8 cellular contexts compared by ENCODE assay signal in the genomic region with DNA sequence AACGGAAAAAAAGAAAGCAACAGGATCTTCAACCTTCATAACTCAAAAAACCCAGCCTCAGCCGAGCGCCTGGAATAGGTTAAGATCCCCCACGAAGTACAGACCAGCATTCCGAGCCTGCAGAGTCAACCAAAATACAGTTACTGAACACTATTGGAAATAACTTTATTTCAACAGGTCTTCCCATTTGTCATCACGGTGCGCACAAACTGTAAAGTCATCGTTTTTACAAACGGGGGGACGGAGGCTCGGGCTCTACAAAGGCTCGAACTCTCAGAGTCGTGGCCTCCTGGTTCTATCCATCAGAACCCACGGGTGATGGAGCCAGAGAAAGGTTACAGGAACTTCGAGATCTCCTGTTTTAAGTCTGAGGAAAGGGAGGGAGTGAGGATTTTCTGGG. TPM values are rescaled to one million over a fixed set of nuclear protein-coding genes. Genes with fewer than 3 reads are reported as not detected.
A peak's percentile ranks its signal among the peaks of the same experiment; 100 is the strongest.
DNase-seq lines count a peak whose midpoint lies in the region; ATAC-seq and TF ChIP-seq lines count a peak whose summit lies in the region.

No MANE protein-coding gene starts in this region.

- no peaks in the 10 kb centered on the region for H3K36me3 ChIP-seq in ectodermal cell (ENCODE audit: control insufficient read depth, insufficient read depth, low read length)

- 0% methylated on average over 15 of the region's 15 CpGs for WGBS in ectodermal cell, 2 experiments

- H3K4me3 ChIP-seq in ectodermal cell (ENCODE audit: insufficient read depth, low read depth, low read length): peak overlapping the region; percentile 75

- TF ChIP-seq CTCF in GM20000 (IDR thresholded peaks at IDR 0.05; ENCODE audit: extremely low read depth, missing control alignments): no peak

- DNase-seq in NCI-H2171 treated with DMSO at 0.1 percent for 48 hours (lab: John Stamatoyannopoulos, UW): peak; percentile 42
- DNase-seq in NCI-H2171 (lab: John Stamatoyannopoulos, UW): no peak
- peak; percentile 11 for DNase-seq in RPMI7951 (ENCODE audit: low read depth)
- peak; percentile 30 for DNase-seq in myocyte (ENCODE audit: low read depth)
- DNase-seq in GM20000 (ENCODE audit: low spot score): no peak
- no peak for DNase-seq in iPS-NIHi7 (ENCODE audit: extremely low spot score)

- H3K4me1 ChIP-seq in ectodermal cell (ENCODE audit: control insufficient read depth, insufficient read depth, low read length): peaks cover 12% of the 10 kb centered on the region

- no peaks in the 10 kb centered on the region for H3K9me3 ChIP-seq in ectodermal cell (ENCODE audit: control insufficient read depth, low read length)

- H3K27me3 ChIP-seq in ectodermal cell (ENCODE audit: control insufficient read depth, insufficient read depth, low read length, poor library complexity, severe bottlenecking): no peaks in the 10 kb centered on the region

- ATAC-seq in HG03196 (IDR thresholded peaks at IDR 0.05; ENCODE audit: unreplicated experiment): no peak

- peak overlapping the region; percentile 100 for H3K27ac ChIP-seq in ectodermal cell (ENCODE audit: insufficient read depth, low read depth, low read length, poor library complexity, severe bottlenecking)

RNA-seq across cellular contexts. Expression of gene YWHAE, which starts 1.1 kb away (rescaled TPM):
- 337 and 342 TPM in 2 replicates for total RNA-seq in RPMI7951 (2014; rRNA removed; shearing (Covaris generic))
- polyA plus RNA-seq in ectodermal cell (2013, experiment 1 of 4): 1,411 TPM
- polyA plus RNA-seq in ectodermal cell (2013, experiment 2 of 4): 1,297 TPM
- polyA plus RNA-seq in ectodermal cell (2013, experiment 3 of 4): 1,074 TPM
- 1,173 TPM for polyA plus RNA-seq in ectodermal cell (2013, experiment 4 of 4)
- 680 and 704 TPM in 2 replicates for total RNA-seq in myocyte
- 726 TPM for polyA plus RNA-seq in myocyte (2012)

RNA-seq across cellular contexts. Expression of gene CRK, which starts 57.1 kb away (rescaled TPM):
- 62.6 and 67.6 TPM in 2 replicates for total RNA-seq in RPMI7951 (2014; rRNA removed; shearing (Covaris generic))
- 57.2 TPM for polyA plus RNA-seq in ectodermal cell (2013, experiment 1 of 4)
- 58.4 TPM for polyA plus RNA-seq in ectodermal cell (2013, experiment 2 of 4)
- 45.8 TPM for polyA plus RNA-seq in ectodermal cell (2013, experiment 3 of 4)
- 49.2 TPM for polyA plus RNA-seq in ectodermal cell (2013, experiment 4 of 4)
- total RNA-seq in myocyte: 47.6 and 51.9 TPM in 2 replicates
- polyA plus RNA-seq in myocyte (2012): 39.9 TPM

Comparison
In these comparisons a context has a peak if more than half of its experiments do, and no peak if none do; other contexts are left out.
1. DNase-seq: peak in NCI-H2171 treated with DMSO at 0.1 percent for 48 hours (single experiment), RPMI7951 (single experiment) and myocyte (single experiment); none in NCI-H2171 (single experiment), GM20000 (single experiment) and iPS-NIHi7 (single experiment).